Comparison of ENCODE assay signal across 8 cellular contexts in the genomic region with DNA sequence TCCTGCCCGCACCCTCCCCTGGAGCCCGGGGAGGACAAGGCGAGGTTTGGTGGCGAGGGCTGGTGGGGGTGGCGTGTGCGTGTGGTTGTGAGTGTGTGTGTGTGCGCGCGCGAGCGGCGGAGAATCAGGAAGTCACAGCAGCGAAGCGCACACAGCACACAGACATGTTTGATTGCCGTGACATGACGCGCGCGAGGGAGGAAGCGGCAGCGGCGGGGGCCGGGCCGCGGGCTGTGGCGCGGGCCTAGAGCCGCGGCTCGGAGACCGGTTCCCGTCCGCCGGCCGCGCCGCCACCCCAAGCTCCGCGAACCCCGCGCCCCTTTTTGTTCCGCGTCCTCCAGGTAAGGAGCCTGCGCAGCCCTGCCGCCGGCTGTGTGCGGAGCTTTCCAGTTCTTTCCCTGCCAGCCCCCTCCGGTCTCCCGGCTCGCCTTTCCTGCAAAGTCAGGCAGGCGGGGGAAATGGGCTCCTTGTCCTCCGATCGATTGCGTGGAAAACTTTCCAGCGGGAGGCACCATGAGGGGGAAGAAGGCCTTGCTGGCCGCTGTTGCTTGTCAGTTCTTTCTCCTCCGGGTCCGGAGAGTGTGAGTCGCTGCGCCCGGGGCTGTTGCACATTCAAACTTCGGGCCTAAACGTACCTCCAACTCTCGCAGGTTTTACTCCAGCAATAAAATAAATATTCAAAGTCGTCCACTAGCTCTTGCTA. TPM values are rescaled to one million over a fixed set of nuclear protein-coding genes. Genes with fewer than 3 reads are reported as not detected.
DNase-seq lines count a peak whose midpoint lies in the region; ATAC-seq and FAIRE-seq lines count a peak whose summit lies in the region.

No MANE protein-coding gene starts in this region.

- DNase-seq in A172 (ENCODE audit: low spot score) (peak; percentile 18), GM18507 (ENCODE audit: extremely low spot score, insufficient read length, low read depth) (no peak), NOMO-1 treated with dmso at 0.1 percent for 144 hours (lab: John Stamatoyannopoulos, UW; ENCODE audit: unreplicated experiment) (peak; percentile 43), activated T-cell treated with anti-CD3 and anti-CD28 coated beads for 24 hours (ENCODE audit: low read depth) (peak; percentile 60), epidermal melanocyte (ENCODE audit: insufficient read length, low spot score) (peak; percentile 73), middle frontal gyrus (ENCODE audit: extremely low spot score, low spot score) (peak; percentile 45)
- peak; percentile 51 to 67 for DNase-seq in stimulated activated CD8-positive, alpha-beta memory T cell treated with anti-CD3 and anti-CD28 coated beads, Interleukin-2, amount 100 ng/mL, for 1 hour (ENCODE audit: low read depth in 2 of 2)

- ATAC-seq in HG03045 (IDR thresholded peaks at IDR 0.05; ENCODE audit: unreplicated experiment), result peak; percentile 21

- peak; percentile 67 for FAIRE-seq in GM18507 (lab: Jason Lieb, UNC)

RNA-seq across cellular contexts. Expression of a gene that starts 2.5 kb away (rescaled TPM):
- 34.4 and 55.3 TPM in 2 replicates for total RNA-seq in A172 (2014; rRNA removed; shearing (Covaris generic))
